20 cellular contexts compared by ENCODE assay signal in the genomic region with DNA sequence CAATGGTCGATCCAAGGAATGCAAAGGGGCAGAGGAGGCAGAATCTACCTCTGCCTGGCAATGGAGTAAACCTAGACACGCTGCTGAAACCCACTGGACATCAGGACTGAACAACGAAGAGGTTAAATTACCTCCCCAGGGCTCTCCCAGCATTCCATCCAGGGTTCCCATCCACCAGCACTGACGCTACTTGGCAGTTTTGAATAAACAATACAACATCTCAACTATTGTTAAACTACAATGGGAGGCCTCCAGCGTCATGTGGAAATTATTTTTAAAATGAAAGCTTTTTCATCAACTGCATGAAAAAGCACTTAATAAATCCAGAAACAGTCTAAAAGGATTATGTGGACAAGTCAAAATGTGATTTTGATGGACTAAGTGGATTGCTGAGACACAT.
DNase-seq lines count a peak whose midpoint lies in the region; ATAC-seq, FAIRE-seq and TF ChIP-seq lines count a peak whose summit lies in the region.
"Had no signal": no experiment of that assay in that cellular context is flagged by ENCODE, and none has a peak within 500 bp of the region (broad histone marks: within the 10 kb centered on the region; RNA-seq: fewer than 3 reads in every experiment).

No MANE protein-coding gene starts in this region.

- no peak for TF ChIP-seq CTCF in colonic mucosa (IDR thresholded peaks at IDR 0.05)
- no peak for TF ChIP-seq CTCF in chondrocyte (IDR thresholded peaks at IDR 0.05)

- peak; percentile 19 for FAIRE-seq in A204.1 (lab: Jason Lieb, UNC)
- FAIRE-seq: G401.6, GM12891 had no signal

- H3K36me3 Mint-ChIP-seq in chondrocyte (ENCODE audit: low read depth) = no peaks in the 10 kb centered on the region
- H3K36me3 Mint-ChIP-seq: IgD-negative memory B cell had no signal

- H3K4me3 Mint-ChIP-seq in chondrocyte (ENCODE audit: unreplicated experiment) = no peak overlapping the region
- H3K4me3 Mint-ChIP-seq: B cell; CD4-positive, alpha-beta T cell; IgD-negative memory B cell had no signal

- ATAC-seq in GM19351 (IDR thresholded peaks at IDR 0.05; ENCODE audit: unreplicated experiment) (no peak), GM18519 (IDR thresholded peaks at IDR 0.05; ENCODE audit: low FRiP score, unreplicated experiment) (no peak)

- H3K27me3 ChIP-seq in HAP-1 (ENCODE audit: low read depth) = no peaks in the 10 kb centered on the region
- no peaks in the 10 kb centered on the region for H3K27me3 ChIP-seq in colonic mucosa

- no peaks in the 10 kb centered on the region for H3K9me3 Mint-ChIP-seq in chondrocyte (ENCODE audit: low read depth)
- H3K9me3 Mint-ChIP-seq: CD4-positive, alpha-beta T cell; IgD-negative memory B cell had no signal

- peaks cover 26% of the 10 kb centered on the region for H3K4me1 Mint-ChIP-seq in chondrocyte (ENCODE audit: low read depth)

- H3K4me1 ChIP-seq in HAP-1 (peaks cover 67% of the 10 kb centered on the region), colonic mucosa (peaks cover 5% of the 10 kb centered on the region)

- no peak overlapping the region for H3K27ac ChIP-seq in colonic mucosa
- H3K27ac ChIP-seq: GM23248 had no signal

- no peak overlapping the region for H3K27ac Mint-ChIP-seq in chondrocyte (ENCODE audit: unreplicated experiment)
- H3K27ac Mint-ChIP-seq: B cell; CD4-positive, alpha-beta T cell; IgD-negative memory B cell had no signal

- H3K4me3 ChIP-seq in HAP-1 (no peak overlapping the region), colonic mucosa (no peak overlapping the region)
- H3K4me3 ChIP-seq: GM23248 had no signal

- in situ Hi-C loops in HAP-1 (cut with MboI; ENCODE audit: low sequenced_read_pairs) = no loop called here

- no peaks in the 10 kb centered on the region for H3K27me3 Mint-ChIP-seq in chondrocyte (ENCODE audit: low read depth)
- H3K27me3 Mint-ChIP-seq: B cell; CD4-positive, alpha-beta T cell had no signal

- H3K9ac ChIP-seq in colonic mucosa (ENCODE audit: low read depth in 2 of 2, low read length in 2 of 2) = no peak overlapping the region
- H3K9ac ChIP-seq: GM23248 had no signal

- DNase-seq in HAP-1 (ENCODE audit: low spot score in 2 of 2) = peak; percentile 80 to 85
- peak; percentile 79 for DNase-seq in dermis blood vessel endothelial cell
- DNase-seq in fibroblast of gingiva (ENCODE audit: low read depth) = peak; percentile 34
- DNase-seq in colonic mucosa = no peak
- DNase-seq in chondrocyte (ENCODE audit: low spot score) = no peak
- DNase-seq: 8988T; C1 segment of cervical spinal cord; Calu3; CD4-positive, alpha-beta T cell; DMS79; EL; GM23248; H7 had no signal

- H3K36me3 ChIP-seq in HAP-1 (replicated peaks) = no peaks in the 10 kb centered on the region
- no peaks in the 10 kb centered on the region for H3K36me3 ChIP-seq in colonic mucosa

- no peaks in the 10 kb centered on the region for H3K9me3 ChIP-seq in HAP-1
- no peaks in the 10 kb centered on the region for H3K9me3 ChIP-seq in colonic mucosa

- intact Hi-C loops in colonic mucosa (cut with DNase I) = loop anchor here (10.0 kb wide), 1 partner anchor 481 kb away; no protein-coding TSS in a partner anchor

Comparison
In these comparisons a context has a peak if more than half of its experiments do, and no peak if none do; other contexts are left out.
1. DNase-seq: peak in HAP-1 (2 of 2), dermis blood vessel endothelial cell (single experiment) and fibroblast of gingiva (single experiment); none in colonic mucosa (single experiment) and chondrocyte (single experiment).